In genomic region chr3:2392981-2393380, GRCh38 we compare ENCODE assay signal across 20 cellular contexts.
A peak's percentile ranks its signal among the peaks of the same experiment; 100 is the strongest.
DNase-seq lines count a peak whose midpoint lies in the region; ATAC-seq lines count a peak whose summit lies in the region.
"Had no signal": no experiment of that assay in that cellular context is flagged by ENCODE, and none has a peak within 500 bp of the region (broad histone marks: within the 10 kb centered on the region; RNA-seq: fewer than 3 reads in every experiment).

No MANE protein-coding gene starts in this region.

- ATAC-seq in activated CD8-positive, alpha-beta memory T cell treated with anti-CD3 and anti-CD28 coated beads, Interleukin-2, amount 10 ng/mL, durations not matched to agents 7 days and 5 days = no peak
- no peak for ATAC-seq in GM21423 (IDR thresholded peaks at IDR 0.05; ENCODE audit: unreplicated experiment)
- ATAC-seq: GM12878 had no signal

- H3K36me3 Mint-ChIP-seq in activated CD8-positive, alpha-beta memory T cell treated with anti-CD3 and anti-CD28 coated beads, Interleukin-2, amount 10 ng/mL, durations not matched to agents 7 days and 5 days = no peaks in the 10 kb centered on the region

- H3K9me3 Mint-ChIP-seq in activated CD8-positive, alpha-beta memory T cell treated with anti-CD3 and anti-CD28 coated beads, Interleukin-2, amount 10 ng/mL, durations not matched to agents 7 days and 5 days (ENCODE audit: low read depth) = peaks cover 4% of the 10 kb centered on the region
- H3K9me3 Mint-ChIP-seq: CD4-positive, alpha-beta T cell had no signal

- DNase-seq in DMS79 (lab: John Stamatoyannopoulos, UW) (peak; percentile 10), NCI-H146 (lab: John Stamatoyannopoulos, UW) (peak; percentile 1), cerebellar cortex (ENCODE audit: low spot score) (peak; percentile 73), non-pigmented ciliary epithelial cell (ENCODE audit: low read depth) (peak; percentile 6), NCI-H128 (lab: John Stamatoyannopoulos, UW; ENCODE audit: unreplicated experiment) (no peak)
- no peak for DNase-seq in activated CD8-positive, alpha-beta memory T cell treated with anti-CD3 and anti-CD28 coated beads, Interleukin-2, amount 10 ng/mL, durations not matched to agents 7 days and 5 days
- no peak for DNase-seq in activated T-cell treated with anti-CD3 and anti-CD28 coated beads, Interleukin-2, amount 50 U/mL, for 1 hour
- DNase-seq: CD4-positive, alpha-beta T cell; DND-41; GDM1; NCI-H1048; NCI-H1694; NCI-H2107; NCI-H345; NCI-H69; RPMI8226; SIG-M5 had no signal

- H3K27me3 Mint-ChIP-seq in activated CD8-positive, alpha-beta memory T cell treated with anti-CD3 and anti-CD28 coated beads, Interleukin-2, amount 10 ng/mL, durations not matched to agents 7 days and 5 days = no peaks in the 10 kb centered on the region
- H3K27me3 Mint-ChIP-seq: B cell; CD4-positive, alpha-beta T cell had no signal

- H3K4me1 Mint-ChIP-seq in activated CD8-positive, alpha-beta memory T cell treated with anti-CD3 and anti-CD28 coated beads, Interleukin-2, amount 10 ng/mL, durations not matched to agents 7 days and 5 days = no peaks in the 10 kb centered on the region
- H3K4me1 Mint-ChIP-seq: B cell had no signal

- CTCF ChIA-PET in activated CD8-positive, alpha-beta memory T cell treated with anti-CD3 and anti-CD28 coated beads, Interleukin-2, amount 10 ng/mL, durations not matched to agents 7 days and 5 days (lab: Charles Lee) = no interaction called here

- H3K4me3 Mint-ChIP-seq in activated CD8-positive, alpha-beta memory T cell treated with anti-CD3 and anti-CD28 coated beads, Interleukin-2, amount 10 ng/mL, durations not matched to agents 7 days and 5 days = no peak overlapping the region
- H3K4me3 Mint-ChIP-seq: B cell; CD4-positive, alpha-beta T cell had no signal

- H3K27ac Mint-ChIP-seq in activated CD8-positive, alpha-beta memory T cell treated with anti-CD3 and anti-CD28 coated beads, Interleukin-2, amount 10 ng/mL, durations not matched to agents 7 days and 5 days = no peak overlapping the region
- H3K27ac Mint-ChIP-seq: B cell; CD4-positive, alpha-beta T cell had no signal

Comparison
In these comparisons a context has a peak if more than half of its experiments do, and no peak if none do; other contexts are left out.
1. DNase-seq: peak in DMS79 (single experiment), NCI-H146 (single experiment), cerebellar cortex (single experiment) and non-pigmented ciliary epithelial cell (single experiment); none in activated CD8-positive, alpha-beta memory T cell treated with anti-CD3 and anti-CD28 coated beads, Interleukin-2, amount 10 ng/mL, durations not matched to agents 7 days and 5 days (single experiment), NCI-H128 (single experiment) and activated T-cell treated with anti-CD3 and anti-CD28 coated beads, Interleukin-2, amount 50 U/mL, for 1 hour (single experiment).